8 cellular contexts compared by ENCODE assay signal in genomic region chr6:16332175-16332542, GRCh38.
A peak's percentile ranks its signal among the peaks of the same experiment; 100 is the strongest.
DNase-seq lines count a peak whose midpoint lies in the region; ATAC-seq lines count a peak whose summit lies in the region.

No MANE protein-coding gene starts in this region.

- no peak overlapping the region for H3K4me3 Mint-ChIP-seq in activated CD4-positive, alpha-beta memory T cell treated with anti-CD3 and anti-CD28 coated beads, Interleukin-2, amount 10 ng/mL, durations not matched to agents 7 days and 5 days
- H3K4me3 Mint-ChIP-seq in memory B cell, result no peak overlapping the region

- no peaks in the 10 kb centered on the region for H3K9me3 ChIP-seq in effector memory CD4-positive, alpha-beta T cell (ENCODE audit: control insufficient read depth, low read length)

- H3K4me3 ChIP-seq in effector memory CD4-positive, alpha-beta T cell (ENCODE audit: insufficient read depth, low read depth, low read length, poor library complexity, severe bottlenecking), result no peak overlapping the region

- H3K36me3 Mint-ChIP-seq in activated CD4-positive, alpha-beta memory T cell treated with anti-CD3 and anti-CD28 coated beads, Interleukin-2, amount 10 ng/mL, durations not matched to agents 7 days and 5 days (ENCODE audit: low read depth), result peaks cover 14% of the 10 kb centered on the region
- peaks cover 7% of the 10 kb centered on the region for H3K36me3 Mint-ChIP-seq in memory B cell

- H3K9me3 Mint-ChIP-seq in activated CD4-positive, alpha-beta memory T cell treated with anti-CD3 and anti-CD28 coated beads, Interleukin-2, amount 10 ng/mL, durations not matched to agents 7 days and 5 days, result no peaks in the 10 kb centered on the region
- no peaks in the 10 kb centered on the region for H3K9me3 Mint-ChIP-seq in memory B cell

- DNase-seq in COLO829 (ENCODE audit: low spot score), result peak; percentile 87
- peak; percentile 91 for DNase-seq in NCI-H748 treated with DMSO at 0.1 percent for 48 hours (lab: John Stamatoyannopoulos, UW)
- DNase-seq in activated CD4-positive, alpha-beta memory T cell treated with anti-CD3 and anti-CD28 coated beads, Interleukin-2, amount 10 ng/mL, durations not matched to agents 7 days and 5 days, result peak; percentile 83
- peak; percentile 61 to 71 (median 67) for DNase-seq in effector memory CD4-positive, alpha-beta T cell
- DNase-seq in memory B cell (ENCODE audit: low spot score in 2 of 2), result peak; percentile 80 to 86
- DNase-seq in stimulated activated CD8-positive, alpha-beta memory T cell treated with anti-CD3 and anti-CD28 coated beads, Interleukin-15, amount 100 ng/mL, for 48 hours (ENCODE audit: low read depth in 2 of 2), result peak; percentile 59 to 63

- no peaks in the 10 kb centered on the region for H3K27me3 Mint-ChIP-seq in activated CD4-positive, alpha-beta memory T cell treated with anti-CD3 and anti-CD28 coated beads, Interleukin-2, amount 10 ng/mL, durations not matched to agents 7 days and 5 days
- H3K27me3 Mint-ChIP-seq in memory B cell, result no peaks in the 10 kb centered on the region

- POLR2A ChIA-PET in activated CD4-positive, alpha-beta memory T cell treated with anti-CD3 and anti-CD28 coated beads, Interleukin-2, amount 10 ng/mL, durations not matched to agents 7 days and 5 days (lab: Charles Lee), result interaction anchor here (0.8 to 1.6 kb wide), 6 partner anchors 12 to 429 kb away, joined by 3 to 9 read pairs (median 4); partner anchors contain the start of gene ATXN1

- no peak overlapping the region for H3K27ac Mint-ChIP-seq in activated CD4-positive, alpha-beta memory T cell treated with anti-CD3 and anti-CD28 coated beads, Interleukin-2, amount 10 ng/mL, durations not matched to agents 7 days and 5 days
- H3K27ac Mint-ChIP-seq in memory B cell, result no peak overlapping the region

- peak overlapping the region; percentile 55 for H3K27ac ChIP-seq in effector memory CD4-positive, alpha-beta T cell (ENCODE audit: insufficient read depth, low read length, poor library complexity, severe bottlenecking)

- peaks cover 10% of the 10 kb centered on the region for H3K4me1 ChIP-seq in effector memory CD4-positive, alpha-beta T cell (ENCODE audit: control insufficient read depth, insufficient read depth, low read length, poor library complexity, severe bottlenecking)

- no peaks in the 10 kb centered on the region for H3K27me3 ChIP-seq in effector memory CD4-positive, alpha-beta T cell (replicated peaks; ENCODE audit: control insufficient read depth, insufficient read depth, low read length, poor library complexity, severe bottlenecking)

- CTCF ChIA-PET in activated CD4-positive, alpha-beta memory T cell treated with anti-CD3 and anti-CD28 coated beads, Interleukin-2, amount 10 ng/mL, durations not matched to agents 7 days and 5 days (lab: Charles Lee), result interaction anchor here (0.6 to 6.5 kb wide), 35 partner anchors 10 to 756 kb away, joined by 3 to 63 read pairs (median 5); partner anchors contain the start of gene ATXN1

- peaks cover 8% of the 10 kb centered on the region for H3K36me3 ChIP-seq in effector memory CD4-positive, alpha-beta T cell (ENCODE audit: control insufficient read depth, insufficient read depth, low read length)

- ATAC-seq in GM19397 (IDR thresholded peaks at IDR 0.05; ENCODE audit: unreplicated experiment), result peak; percentile 72
- ATAC-seq in HG03460 (IDR thresholded peaks at IDR 0.05; ENCODE audit: unreplicated experiment), result peak; percentile 87
- peak; percentile 94 for ATAC-seq in memory B cell (ENCODE audit: low read depth)

- H3K4me1 Mint-ChIP-seq in activated CD4-positive, alpha-beta memory T cell treated with anti-CD3 and anti-CD28 coated beads, Interleukin-2, amount 10 ng/mL, durations not matched to agents 7 days and 5 days, result peaks cover 3% of the 10 kb centered on the region
- H3K4me1 Mint-ChIP-seq in memory B cell, result peaks cover 7% of the 10 kb centered on the region
